Comparison of ENCODE assay signal across 1 cellular context in the genomic region with DNA sequence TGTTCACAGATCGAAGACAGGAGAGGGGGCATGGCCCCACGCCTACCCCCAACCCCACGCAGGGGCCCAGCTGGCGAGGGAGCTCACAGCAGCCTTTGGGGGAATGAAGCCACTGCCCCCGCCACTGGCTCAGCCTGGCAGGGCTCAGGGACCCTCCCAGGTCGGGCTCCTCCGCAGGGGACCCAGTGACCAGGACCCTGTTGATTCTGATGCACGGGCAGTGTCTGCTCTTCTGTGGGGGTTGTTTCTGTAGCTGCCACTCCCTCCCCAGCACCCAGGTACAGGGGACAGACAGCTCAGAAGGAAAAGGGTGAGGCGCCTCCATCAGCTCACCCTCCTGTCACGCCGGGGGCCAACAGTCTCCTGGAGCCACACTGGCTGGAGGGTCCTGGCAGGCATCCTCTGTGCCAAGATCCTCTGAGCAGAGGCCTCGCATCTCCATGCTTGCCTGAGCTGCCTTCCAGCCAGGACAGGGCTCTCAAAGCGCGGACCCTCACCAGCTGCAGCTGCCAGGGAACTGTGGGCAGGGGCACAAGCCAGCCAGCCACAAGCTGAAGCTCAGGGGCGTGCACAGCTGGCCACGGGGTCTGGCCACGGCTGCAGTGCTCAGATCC.
A peak's percentile ranks its signal among the peaks of the same experiment; 100 is the strongest.
TF ChIP-seq lines count a peak whose summit lies in the region.

No MANE protein-coding gene starts in this region.

TF ChIP-seq in GM12878, 131 proteins besides CTCF, POLR2A, EP300 and RAD21:
- TF ChIP-seq POLR2AphosphoS5 (IDR thresholded peaks at IDR 0.05; ENCODE audit: low read length) (0 out of 2 replicates have a peak, but pooled peaks have one; percentile 32), ETV6 (conservative IDR thresholded peaks at IDR 0.05 in 1 of 2, IDR thresholded peaks at IDR 0.05 in 1 of 2; ENCODE audit: borderline replicate concordance in 1 of 2, low read depth in 1 of 2) (no peak)
- TF ChIP-seq, protein P1, sequence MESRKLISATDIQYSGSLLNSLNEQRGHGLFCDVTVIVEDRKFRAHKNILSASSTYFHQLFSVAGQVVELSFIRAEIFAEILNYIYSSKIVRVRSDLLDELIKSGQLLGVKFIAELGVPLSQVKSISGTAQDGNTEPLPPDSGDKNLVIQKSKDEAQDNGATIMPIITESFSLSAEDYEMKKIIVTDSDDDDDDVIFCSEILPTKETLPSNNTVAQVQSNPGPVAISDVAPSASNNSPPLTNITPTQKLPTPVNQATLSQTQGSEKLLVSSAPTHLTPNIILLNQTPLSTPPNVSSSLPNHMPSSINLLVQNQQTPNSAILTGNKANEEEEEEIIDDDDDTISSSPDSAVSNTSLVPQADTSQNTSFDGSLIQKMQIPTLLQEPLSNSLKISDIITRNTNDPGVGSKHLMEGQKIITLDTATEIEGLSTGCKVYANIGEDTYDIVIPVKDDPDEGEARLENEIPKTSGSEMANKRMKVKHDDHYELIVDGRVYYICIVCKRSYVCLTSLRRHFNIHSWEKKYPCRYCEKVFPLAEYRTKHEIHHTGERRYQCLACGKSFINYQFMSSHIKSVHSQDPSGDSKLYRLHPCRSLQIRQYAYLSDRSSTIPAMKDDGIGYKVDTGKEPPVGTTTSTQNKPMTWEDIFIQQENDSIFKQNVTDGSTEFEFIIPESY (IDR thresholded peaks at IDR 0.05) = no peak
